ENCODE assay signal across 20 cellular contexts in the genomic region with DNA sequence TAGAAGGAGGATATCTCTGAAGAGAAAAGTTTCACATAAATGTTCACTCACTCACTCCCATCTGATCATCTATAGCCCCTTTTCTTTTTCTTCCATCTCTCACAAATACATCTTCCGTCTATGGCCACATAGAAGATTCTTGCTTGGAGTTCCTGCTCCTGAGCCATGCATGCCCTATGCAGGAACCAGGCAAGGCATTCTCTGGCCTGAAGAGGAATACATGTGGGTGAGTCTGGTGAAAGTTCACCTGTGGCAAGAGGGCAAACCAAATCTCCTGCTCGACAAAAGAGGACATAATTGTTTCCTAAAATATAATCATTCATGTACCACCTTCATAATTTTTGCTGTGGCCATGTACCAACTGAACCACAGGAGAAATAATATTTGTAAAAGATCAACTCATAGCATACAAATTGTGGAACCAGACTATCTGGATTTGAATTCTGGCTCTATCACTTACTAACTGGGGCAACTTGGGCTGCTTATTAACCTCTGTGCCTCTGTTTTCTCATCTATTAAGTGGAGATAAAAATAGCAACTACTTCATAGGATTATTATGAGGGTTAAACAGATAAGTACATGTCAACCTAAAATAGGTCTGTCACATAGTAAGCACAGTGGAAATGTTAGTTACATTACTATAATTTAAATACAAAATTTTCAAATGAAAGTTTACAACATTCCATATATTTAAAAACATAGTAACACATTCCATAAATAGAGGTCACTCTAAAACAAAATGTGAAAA.
DNase-seq lines count a peak whose midpoint lies in the region; TF ChIP-seq lines count a peak whose summit lies in the region.
"Had no signal": no experiment of that assay in that cellular context is flagged by ENCODE, and none has a peak within 500 bp of the region (broad histone marks: within the 10 kb centered on the region; RNA-seq: fewer than 3 reads in every experiment).

No MANE protein-coding gene starts in this region.

- no peaks in the 10 kb centered on the region for H3K9me3 Mint-ChIP-seq in endothelial cell (ENCODE audit: unreplicated experiment)

- H3K27me3 ChIP-seq in right atrium auricular region, result no peaks in the 10 kb centered on the region
- H3K27me3 ChIP-seq in skeletal muscle tissue (ENCODE audit: control insufficient read depth in 3 of 3, insufficient read depth in 3 of 3, low read length in 3 of 3), result no peaks in the 10 kb centered on the region
- H3K27me3 ChIP-seq in SJCRH30, result no peaks in the 10 kb centered on the region
- H3K27me3 ChIP-seq: Peyer's patch had no signal

- H3K36me3 Mint-ChIP-seq in endothelial cell (ENCODE audit: low read depth, unreplicated experiment), result peaks cover 3% of the 10 kb centered on the region
- H3K36me3 Mint-ChIP-seq: CD4-positive, CD25-positive, alpha-beta regulatory T cell had no signal

- no peak overlapping the region for H3K4me3 Mint-ChIP-seq in endothelial cell (ENCODE audit: unreplicated experiment)
- H3K4me3 Mint-ChIP-seq: CD4-positive, CD25-positive, alpha-beta regulatory T cell; GM23338 had no signal

- no peak overlapping the region for H3K4me3 ChIP-seq in right atrium auricular region
- no peak overlapping the region for H3K4me3 ChIP-seq in skeletal muscle tissue (ENCODE audit: low read length in 3 of 3)
- H3K4me3 ChIP-seq in SJCRH30, result no peak overlapping the region
- H3K4me3 ChIP-seq: GM12878, GM23338, K562, MG63, Peyer's patch had no signal

- H3K4me1 ChIP-seq in right atrium auricular region (peaks cover 0 to 38% of the 10 kb centered on the region in 2 donors), skeletal muscle tissue (ENCODE audit: control insufficient read depth in 3 of 3, insufficient read depth in 3 of 3, low read length in 3 of 3) (peaks cover 2 to 19% (median 9%) of the 10 kb centered on the region in 3 donors), SJCRH30 (peaks cover 6% of the 10 kb centered on the region; the same call in 1 of the 2 replicates)
- H3K4me1 ChIP-seq: Peyer's patch had no signal

- H3K27ac ChIP-seq in right atrium auricular region (peak overlapping the region; percentile 27 to 84), skeletal muscle tissue (ENCODE audit: low read depth, low read length) (peak overlapping the region; percentile 63), SJCRH30 (no peak overlapping the region)
- H3K27ac ChIP-seq: HL-60, Peyer's patch had no signal

- peaks cover 3% of the 10 kb centered on the region for H3K27me3 Mint-ChIP-seq in endothelial cell (ENCODE audit: unreplicated experiment)
- H3K27me3 Mint-ChIP-seq: CD4-positive, CD25-positive, alpha-beta regulatory T cell had no signal

- DNase-seq in NCI-H69 (lab: John Stamatoyannopoulos, UW) (peak; percentile 47), endothelial cell (ENCODE audit: low spot score) (no peak), right atrium auricular region (ENCODE audit: low spot score) (no peak), SJCRH30 (no peak), NCI-H2107 (lab: John Stamatoyannopoulos, UW) (no peak)
- DNase-seq in activated effector memory CD4-positive, alpha-beta T cell treated with Interleukin-2 at 50 U/mL for 16 hours, result no peak
- DNase-seq: CD4-positive, CD25-positive, alpha-beta regulatory T cell; DMS 273 treated with DMSO at 0.1 percent for 48 hours; DND-41; HCEC 1CT; MG63; NCI-H1694 treated with DMSO at 0.1 percent for 48 hours; NCI-H2081 treated with DMSO at 0.1 percent for 48 hours; NCI-H526 treated with DMSO at 0.1 percent for 48 hours; Peyer's patch had no signal

- H3K9me3 ChIP-seq in right atrium auricular region, result no peaks in the 10 kb centered on the region
- no peaks in the 10 kb centered on the region for H3K9me3 ChIP-seq in skeletal muscle tissue (ENCODE audit: control insufficient read depth in 3 of 3, low read length in 3 of 3)
- no peaks in the 10 kb centered on the region for H3K9me3 ChIP-seq in SJCRH30 (replicated peaks)
- H3K9me3 ChIP-seq: Peyer's patch had no signal

- TF ChIP-seq CTCF in endothelial cell (IDR thresholded peaks at IDR 0.05; ENCODE audit: unreplicated experiment) (no peak), right atrium auricular region (IDR thresholded peaks at IDR 0.05) (no peak)

- no peaks in the 10 kb centered on the region for H3K36me3 ChIP-seq in right atrium auricular region
- no peaks in the 10 kb centered on the region for H3K36me3 ChIP-seq in skeletal muscle tissue (ENCODE audit: control insufficient read depth in 3 of 3, insufficient read depth in 3 of 3, low read length in 3 of 3)
- no peaks in the 10 kb centered on the region for H3K36me3 ChIP-seq in SJCRH30
- H3K36me3 ChIP-seq: MG63, Peyer's patch had no signal

- no peak overlapping the region for H3K9ac ChIP-seq in skeletal muscle tissue (ENCODE audit: low read depth in 1 of 3, low read length in 3 of 3)

- H3K4me1 Mint-ChIP-seq in endothelial cell (ENCODE audit: unreplicated experiment), result peaks cover 50% of the 10 kb centered on the region
- H3K4me1 Mint-ChIP-seq: CD4-positive, CD25-positive, alpha-beta regulatory T cell had no signal

- peak overlapping the region; percentile 28 for H3K27ac Mint-ChIP-seq in endothelial cell (ENCODE audit: unreplicated experiment)
- H3K27ac Mint-ChIP-seq: CD4-positive, CD25-positive, alpha-beta regulatory T cell; GM23338 had no signal
